Comparison of ENCODE assay signal across 8 cellular contexts in genomic region chr7:7424151-7424873, GRCh38.
DNase-seq lines count a peak whose midpoint lies in the region; ATAC-seq and TF ChIP-seq lines count a peak whose summit lies in the region.

No MANE protein-coding gene starts in this region.

- H3K4me3 ChIP-seq in body of pancreas, result no peak overlapping the region
- peak overlapping the region; percentile 46 for H3K4me3 ChIP-seq in skeletal muscle cell (ENCODE audit: low read depth, low read length)

- ATAC-seq in HG02798 (IDR thresholded peaks at IDR 0.05; ENCODE audit: poor library complexity, unreplicated experiment), result peak; percentile 85
- ATAC-seq in body of pancreas, result peak; percentile 75

- H3K36me3 ChIP-seq in body of pancreas (replicated peaks in 1 of 2; ENCODE audit: insufficient read depth in 1 of 2, low read depth in 2 of 2), result no peaks in the 10 kb centered on the region

- H3K4me1 ChIP-seq in body of pancreas, result no peaks in the 10 kb centered on the region

- intact Hi-C loops in body of pancreas (cut with DNase I), result no loop called here

- no peak for TF ChIP-seq POLR2A in body of pancreas (IDR thresholded peaks at IDR 0.05)

- DNase-seq in DMS79 treated with DMSO at 0.1 percent for 48 hours (lab: John Stamatoyannopoulos, UW), result peak; percentile 35
- no peak for DNase-seq in DMS79 (lab: John Stamatoyannopoulos, UW)
- DNase-seq in NCI-H1105 treated with DMSO at 0.1 percent for 48 hours (lab: John Stamatoyannopoulos, UW), result peak; percentile 79
- DNase-seq in SW 1271 (lab: John Stamatoyannopoulos, UW), result peak; percentile 39 to 86
- DNase-seq in body of pancreas, result peak; percentile 63 to 71 (median 66)
- peak; percentile 33 for DNase-seq in iPS DF 4.7 (ENCODE audit: extremely low read depth, low spot score)
- DNase-seq in skeletal muscle cell (ENCODE audit: low read depth), result no peak

- no peaks in the 10 kb centered on the region for H3K9me3 ChIP-seq in body of pancreas

- no peak overlapping the region for H3K27ac ChIP-seq in body of pancreas

- 30 to 33% methylated on average over 14 of the region's 14 CpGs for WGBS in body of pancreas, 2 donors

- peak; percentile 56 to 77 (median 73) for TF ChIP-seq CTCF in body of pancreas (IDR thresholded peaks at IDR 0.05)

- no peaks in the 10 kb centered on the region for H3K27me3 ChIP-seq in body of pancreas

Comparison
In these comparisons a context has a peak if more than half of its experiments do, and no peak if none do; other contexts are left out.
1. DNase-seq: peak in DMS79 treated with DMSO at 0.1 percent for 48 hours (single experiment), NCI-H1105 treated with DMSO at 0.1 percent for 48 hours (single experiment), SW 1271 (2 of 2), body of pancreas (4 of 4) and iPS DF 4.7 (single experiment); none in DMS79 (single experiment) and skeletal muscle cell (single experiment).